In the genomic region with DNA sequence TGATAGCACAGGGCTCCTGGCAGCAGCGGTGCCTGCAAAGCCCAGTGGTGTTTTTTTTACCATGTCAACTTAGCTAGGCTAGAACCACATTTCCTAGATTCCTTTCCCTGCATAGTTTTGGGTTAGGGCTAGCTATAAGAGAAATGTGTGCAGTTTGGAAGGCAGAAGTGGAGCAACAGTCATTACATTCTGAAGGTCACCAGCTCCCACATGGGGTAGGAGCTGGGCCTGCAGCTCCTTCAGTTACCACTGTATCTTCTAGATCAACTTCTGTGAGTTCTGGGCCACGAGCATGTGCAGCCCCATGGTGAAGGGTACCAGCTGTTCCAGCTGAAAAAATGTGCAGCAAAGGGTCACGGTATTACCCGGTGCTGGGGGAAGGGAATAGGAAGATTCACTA, we compare ENCODE assay signal across 11 cellular contexts. TPM values are rescaled to one million over a fixed set of nuclear protein-coding genes. Genes with fewer than 3 reads are reported as not detected.
DNase-seq lines count a peak whose midpoint lies in the region; ATAC-seq and TF ChIP-seq lines count a peak whose summit lies in the region.
"Had no signal": no experiment of that assay in that cellular context is flagged by ENCODE, and none has a peak within 500 bp of the region (broad histone marks: within the 10 kb centered on the region; RNA-seq: fewer than 3 reads in every experiment).

No MANE protein-coding gene starts in this region.

- peak overlapping the region; percentile 65 for H3K4me3 Mint-ChIP-seq in activated T-helper 2 cell treated with anti-CD3 and anti-CD28 coated beads, Interferon-gamma antibody, Interleukin-2, Interleukin-4, amounts not matched to agents 10 μg/mL and 5 μg/mL and 100 μg/mL, durations not matched to agents 14 hours and 24 hours and 36 hours (ENCODE audit: low read depth)
- H3K4me3 Mint-ChIP-seq in stimulated activated memory B cell treated with anti-CD40 and anti-IgM and Interleukin-4, amounts not matched to agents 10 μg/mL and 1 μg/mL and 100 μg/mL, for 72 hours = no peak overlapping the region
- H3K4me3 Mint-ChIP-seq: stimulated activated naive CD8-positive, alpha-beta T cell treated with anti-CD3 and anti-CD28 coated beads, Interleukin-15, amount 100 ng/mL, for 72 hours had no signal

- H3K36me3 Mint-ChIP-seq in activated T-helper 2 cell treated with anti-CD3 and anti-CD28 coated beads, Interferon-gamma antibody, Interleukin-2, Interleukin-4, amounts not matched to agents 10 μg/mL and 5 μg/mL and 100 μg/mL, durations not matched to agents 14 hours and 24 hours and 36 hours (ENCODE audit: low read depth) = peaks cover 26% of the 10 kb centered on the region
- peaks cover 15% of the 10 kb centered on the region for H3K36me3 Mint-ChIP-seq in stimulated activated memory B cell treated with anti-CD40 and anti-IgM and Interleukin-4, amounts not matched to agents 10 μg/mL and 1 μg/mL and 100 μg/mL, for 72 hours

- H3K27me3 ChIP-seq in BJ (ENCODE audit: control insufficient read depth, insufficient read depth, low read length) (no peaks in the 10 kb centered on the region), IMR-90 (ENCODE audit: control insufficient read depth, insufficient read depth, low read length) (no peaks in the 10 kb centered on the region), mesendoderm (ENCODE audit: insufficient read depth, low read length, poor library complexity) (no peaks in the 10 kb centered on the region)

- H2BK5ac ChIP-seq in IMR-90 (ENCODE audit: low read depth, low read length, poor library complexity, severe bottlenecking) (no peak overlapping the region), mesendoderm (ENCODE audit: low read length) (no peak overlapping the region)

- no peak overlapping the region for H4K91ac ChIP-seq in IMR-90 (ENCODE audit: insufficient read depth, low read depth, low read length)

- H3K4me1 Mint-ChIP-seq in activated T-helper 2 cell treated with anti-CD3 and anti-CD28 coated beads, Interferon-gamma antibody, Interleukin-2, Interleukin-4, amounts not matched to agents 10 μg/mL and 5 μg/mL and 100 μg/mL, durations not matched to agents 14 hours and 24 hours and 36 hours (ENCODE audit: low read depth) = peaks cover 16% of the 10 kb centered on the region
- peaks cover 19% of the 10 kb centered on the region for H3K4me1 Mint-ChIP-seq in stimulated activated memory B cell treated with anti-CD40 and anti-IgM and Interleukin-4, amounts not matched to agents 10 μg/mL and 1 μg/mL and 100 μg/mL, for 72 hours

- TF ChIP-seq CTCF in BJ (IDR thresholded peaks at IDR 0.05; ENCODE audit: insufficient read depth, low read depth, low read length) (0 out of 2 replicates have a peak, but pooled peaks have one; percentile 15), IMR-90 (conservative IDR thresholded peaks at IDR 0.05; ENCODE audit: low read depth, low read length) (peak; percentile 33; the same call in 1 of the 2 replicates)

- H3K9me3 Mint-ChIP-seq in activated T-helper 2 cell treated with anti-CD3 and anti-CD28 coated beads, Interferon-gamma antibody, Interleukin-2, Interleukin-4, amounts not matched to agents 10 μg/mL and 5 μg/mL and 100 μg/mL, durations not matched to agents 14 hours and 24 hours and 36 hours = no peaks in the 10 kb centered on the region
- H3K9me3 Mint-ChIP-seq in stimulated activated memory B cell treated with anti-CD40 and anti-IgM and Interleukin-4, amounts not matched to agents 10 μg/mL and 1 μg/mL and 100 μg/mL, for 72 hours = no peaks in the 10 kb centered on the region
- H3K9me3 Mint-ChIP-seq: stimulated activated naive CD8-positive, alpha-beta T cell treated with anti-CD3 and anti-CD28 coated beads, Interleukin-15, amount 100 ng/mL, for 72 hours had no signal

- DNase-seq in BJ (ENCODE audit: low read depth) (no peak), IMR-90 (peak; percentile 32), mesendoderm (peak; percentile 21), NCI-H748 treated with DMSO at 0.1 percent for 48 hours (lab: John Stamatoyannopoulos, UW) (no peak), HK-2 (ENCODE audit: unreplicated experiment) (no peak)
- DNase-seq in activated T-helper 2 cell treated with anti-CD3 and anti-CD28 coated beads, Interferon-gamma antibody, Interleukin-2, Interleukin-4, amounts not matched to agents 10 μg/mL and 5 μg/mL and 100 μg/mL, durations not matched to agents 14 hours and 24 hours and 36 hours (ENCODE audit: low spot score) = no peak
- DNase-seq: kidney glomerular epithelial cell; stimulated activated naive CD8-positive, alpha-beta T cell treated with anti-CD3 and anti-CD28 coated beads, Interleukin-15, amount 100 ng/mL, for 72 hours had no signal

- peak overlapping the region; percentile 70 for H3K27ac Mint-ChIP-seq in activated T-helper 2 cell treated with anti-CD3 and anti-CD28 coated beads, Interferon-gamma antibody, Interleukin-2, Interleukin-4, amounts not matched to agents 10 μg/mL and 5 μg/mL and 100 μg/mL, durations not matched to agents 14 hours and 24 hours and 36 hours
- H3K27ac Mint-ChIP-seq in stimulated activated memory B cell treated with anti-CD40 and anti-IgM and Interleukin-4, amounts not matched to agents 10 μg/mL and 1 μg/mL and 100 μg/mL, for 72 hours = no peak overlapping the region
- H3K27ac Mint-ChIP-seq: stimulated activated naive CD8-positive, alpha-beta T cell treated with anti-CD3 and anti-CD28 coated beads, Interleukin-15, amount 100 ng/mL, for 72 hours had no signal

- POLR2A ChIA-PET in BJ (lab: Charles Lee) = no interaction called here
- POLR2A ChIA-PET in IMR-90 (lab: Charles Lee; ENCODE audit: unreplicated experiment) = no interaction called here

- intact Hi-C loops in IMR-90 (cut with micrococcal nuclease) = loop anchor here (1.0 to 5.0 kb wide), 4 partner anchors 59 to 166 kb away; partner anchors contain the start of gene TMPO
- intact Hi-C loops in activated T-helper 2 cell treated with anti-CD3 and anti-CD28 coated beads, Interferon-gamma antibody, Interleukin-2, Interleukin-4, amounts not matched to agents 10 μg/mL and 5 μg/mL and 100 μg/mL, durations not matched to agents 14 hours and 24 hours and 36 hours (cut with micrococcal nuclease) = loop anchor here (5.0 kb wide), 2 partner anchors 151 to 1611 kb away; partner anchors contain the start of gene ACTR6

- BruUV-seq in IMR-90 (replicated peaks; lab: Mats Ljungman, UMichigan) = no TSS peak

- H3K36me3 ChIP-seq in BJ (ENCODE audit: control insufficient read depth, insufficient read depth, low read length) (no peaks in the 10 kb centered on the region), IMR-90 (ENCODE audit: control insufficient read depth, insufficient read depth, low read length) (peaks cover 6% of the 10 kb centered on the region), mesendoderm (ENCODE audit: control insufficient read depth, insufficient read depth, low read length) (peaks cover 2% of the 10 kb centered on the region)

- H3K27ac ChIP-seq in IMR-90 (ENCODE audit: insufficient read depth, low read length) (no peak overlapping the region), mesendoderm (ENCODE audit: low read depth, low read length) (no peak overlapping the region)

- H3K4me1 ChIP-seq in IMR-90 (ENCODE audit: control insufficient read depth, insufficient read depth, low read length) (peaks cover 2% of the 10 kb centered on the region; the same call in 1 of the 2 replicates), mesendoderm (ENCODE audit: control insufficient read depth, low read depth, low read length) (peaks cover 4% of the 10 kb centered on the region)

- H2BK120ac ChIP-seq in IMR-90 (ENCODE audit: low read depth, low read length) (no peak overlapping the region), mesendoderm (ENCODE audit: low read depth, low read length) (no peak overlapping the region)

- H3K79me2 ChIP-seq in mesendoderm (ENCODE audit: control insufficient read depth, insufficient read depth, low read length) = peaks cover 25% of the 10 kb centered on the region

- CTCF ChIA-PET in BJ (lab: Yijun Ruan, JAX) (interaction anchor here (1.0 to 1.1 kb wide), 2 partner anchors 14 to 24 kb away, joined by 3 to 4 read pairs; no protein-coding TSS in a partner anchor), IMR-90 (lab: Yijun Ruan, JAX) (interaction anchor here (1.2 kb wide), 1 partner anchor 24 kb away, joined by 5 read pairs; no protein-coding TSS in a partner anchor)

- H3K4me3 ChIP-seq in BJ (ENCODE audit: low read depth, low read length) = no peak overlapping the region
- no peak overlapping the region for H3K4me3 ChIP-seq in IMR-90 (ENCODE audit: insufficient read depth, low read depth, low read length)
- no peak overlapping the region for H3K4me3 ChIP-seq in mesendoderm (ENCODE audit: low read length)

- H3K27me3 Mint-ChIP-seq in activated T-helper 2 cell treated with anti-CD3 and anti-CD28 coated beads, Interferon-gamma antibody, Interleukin-2, Interleukin-4, amounts not matched to agents 10 μg/mL and 5 μg/mL and 100 μg/mL, durations not matched to agents 14 hours and 24 hours and 36 hours (ENCODE audit: low read depth) = no peaks in the 10 kb centered on the region
- H3K27me3 Mint-ChIP-seq in stimulated activated memory B cell treated with anti-CD40 and anti-IgM and Interleukin-4, amounts not matched to agents 10 μg/mL and 1 μg/mL and 100 μg/mL, for 72 hours = no peaks in the 10 kb centered on the region
- H3K27me3 Mint-ChIP-seq: stimulated activated naive CD8-positive, alpha-beta T cell treated with anti-CD3 and anti-CD28 coated beads, Interleukin-15, amount 100 ng/mL, for 72 hours had no signal

- H3K4ac ChIP-seq in IMR-90 (ENCODE audit: low read depth, low read length) (no peak overlapping the region), mesendoderm (ENCODE audit: low read depth, low read length) (no peak overlapping the region)

- 0 out of 2 replicates have a peak, but pooled peaks have one; percentile 17 for TF ChIP-seq RAD21 in IMR-90 (IDR thresholded peaks at IDR 0.05; ENCODE audit: low read length)

- no peak overlapping the region for H3K18ac ChIP-seq in IMR-90 (ENCODE audit: low read depth, low read length)
- no peak overlapping the region for H3K18ac ChIP-seq in mesendoderm (ENCODE audit: low read length)

- H3K56ac ChIP-seq in IMR-90 (ENCODE audit: extremely low read depth, insufficient read depth, low read length) = no peak overlapping the region
- no peak overlapping the region for H3K56ac ChIP-seq in mesendoderm (ENCODE audit: low read length)

- no peak overlapping the region for H2AK9ac ChIP-seq in IMR-90 (replicated peaks; ENCODE audit: low read depth, low read length, poor library complexity)

- no CpG with 5 or more reads among the region's 4 CpGs for WGBS in IMR-90 (ENCODE audit: extremely low coverage in 2 of 2, insufficient read length in 1 of 2), 2 experiments
- no CpG with 5 or more reads among the region's 4 CpGs for WGBS in mesendoderm (ENCODE audit: extremely low coverage, insufficient coverage, low lambda C conversion rate)

- no peak overlapping the region for H2BK15ac ChIP-seq in IMR-90 (ENCODE audit: low read depth, low read length)
- H2BK15ac ChIP-seq in mesendoderm (replicated peaks; ENCODE audit: low read depth) = no peak overlapping the region

- 0 out of 4 replicates have a peak overlapping the region, but pooled peaks of 1 of the 2 experiments have one; percentile 18 for H4K8ac ChIP-seq in IMR-90 (ENCODE audit: low read depth in 2 of 2, low read length in 2 of 2)
- H4K8ac ChIP-seq in mesendoderm (ENCODE audit: low read depth, low read length) = no peak overlapping the region

- no peaks in the 10 kb centered on the region for H3K9me3 ChIP-seq in IMR-90 (ENCODE audit: control insufficient read depth, insufficient read depth, low read length)

- H4K5ac ChIP-seq in IMR-90 (ENCODE audit: low read depth, low read length) = no peak overlapping the region
- no peak overlapping the region for H4K5ac ChIP-seq in mesendoderm (ENCODE audit: low read length)

- H3K9ac ChIP-seq in IMR-90 (ENCODE audit: low read depth, low read length) (no peak overlapping the region), mesendoderm (ENCODE audit: low read length) (no peak overlapping the region)

- H3K23ac ChIP-seq in IMR-90 (ENCODE audit: low read depth, low read length) (no peak overlapping the region), mesendoderm (ENCODE audit: low read length) (no peak overlapping the region)

- no peak overlapping the region for H2BK20ac ChIP-seq in IMR-90 (ENCODE audit: low read depth, low read length)

- TF ChIP-seq POLR2A in IMR-90 (IDR thresholded peaks at IDR 0.05; ENCODE audit: low read depth, low read length) = no peak

- H3K4me2 ChIP-seq in IMR-90 (ENCODE audit: low read depth, low read length) (no peak overlapping the region), mesendoderm (ENCODE audit: low read length) (no peak overlapping the region)

- H3K79me1 ChIP-seq in IMR-90 (ENCODE audit: low read depth in 1 of 2, low read length in 2 of 2) (peaks cover 0 to 11% of the 10 kb centered on the region in 2 experiments; a peak in 2 of 4 replicates), mesendoderm (ENCODE audit: low read length) (peaks cover 1% of the 10 kb centered on the region)

- dilution Hi-C loops in IMR-90 (cut with HindIII; ENCODE audit: low sequenced_read_pairs, unreplicated experiment) = no loop called here

- in situ Hi-C loops in IMR-90 (cut with MboI; ENCODE audit: low sequenced_read_pairs) = no loop called here

- H2AK5ac ChIP-seq in IMR-90 (ENCODE audit: low read depth, low read length) = no peak overlapping the region
- no peak overlapping the region for H2AK5ac ChIP-seq in mesendoderm (ENCODE audit: low read length)

- H3K14ac ChIP-seq in IMR-90 (replicated peaks; ENCODE audit: low read depth, low read length) = no peak overlapping the region

- peak overlapping the region; percentile 53 for H2AFZ ChIP-seq in IMR-90 (replicated peaks; ENCODE audit: low read length, poor library complexity)

- ATAC-seq in IMR-90 (ENCODE audit: low read depth) (peak; percentile 4; the same call in 1 of the 2 replicates), GM21576 (IDR thresholded peaks at IDR 0.05; ENCODE audit: unreplicated experiment) (no peak)
- no peak for ATAC-seq in stimulated activated memory B cell treated with anti-CD40 and anti-IgM and Interleukin-4, amounts not matched to agents 10 μg/mL and 1 μg/mL and 100 μg/mL, for 72 hours
- ATAC-seq: HCT116; stimulated activated naive CD8-positive, alpha-beta T cell treated with anti-CD3 and anti-CD28 coated beads, Interleukin-15, amount 100 ng/mL, for 72 hours had no signal

- peaks cover 24% of the 10 kb centered on the region for H4K20me1 ChIP-seq in IMR-90 (ENCODE audit: insufficient read depth, low read length)

- H3K9me1 ChIP-seq in IMR-90 (ENCODE audit: insufficient read depth, low read length) = peaks cover 8% of the 10 kb centered on the region; the same call in 1 of the 2 replicates

RNA-seq across cellular contexts. Expression of gene SLC25A3, which starts 2.3 kb away (rescaled TPM):
- 909 and 920 TPM in 2 replicates for polyA plus RNA-seq in BJ (2011; rRNA removed)
- 356 and 408 TPM in 2 replicates for polyA minus RNA-seq in BJ (2011; rRNA and poly(A)+ RNA removed)
- 861 and 1,218 TPM in 2 replicates for total RNA-seq in IMR-90 (2012; rRNA removed)
- 601 and 657 TPM in 2 replicates for polyA plus RNA-seq in IMR-90 (2012; rRNA removed)
- polyA plus RNA-seq in IMR-90 (2012; cell fraction: cytosol; rRNA removed) = 577 and 1,347 TPM in 2 replicates
- 661 and 776 TPM in 2 replicates for polyA plus RNA-seq in IMR-90 (2012; cell fraction: nucleus; rRNA removed; ENCODE audit: low replicate concordance)
- total RNA-seq in activated T-helper 2 cell treated with anti-CD3 and anti-CD28 coated beads, Interferon-gamma antibody, Interleukin-2, Interleukin-4, amounts not matched to agents 10 μg/mL and 5 μg/mL and 100 μg/mL, durations not matched to agents 14 hours and 24 hours and 36 hours = 619 and 622 TPM in 2 replicates
- 545 TPM for polyA plus RNA-seq in mesendoderm (2013, experiment 1 of 2)
- 551 TPM for polyA plus RNA-seq in mesendoderm (2013, experiment 2 of 2)

RNA-seq across cellular contexts. Expression of gene IKBIP, which starts 53.4 kb away (rescaled TPM):
- polyA plus RNA-seq in BJ (2011; rRNA removed) (30.2 and 53.2 TPM in 2 replicates), IMR-90 (2012; rRNA removed) (48.7 and 52.7 TPM in 2 replicates)
- 3.8 and 4.6 TPM in 2 replicates for polyA minus RNA-seq in BJ (2011; rRNA and poly(A)+ RNA removed)
- 37.1 and 88.3 TPM in 2 replicates for total RNA-seq in IMR-90 (2012; rRNA removed)
- polyA plus RNA-seq in IMR-90 (2012; cell fraction: cytosol; rRNA removed) = 16.6 and 18.3 TPM in 2 replicates
- 4.6 and 10.0 TPM in 2 replicates for polyA plus RNA-seq in IMR-90 (2012; cell fraction: nucleus; rRNA removed; ENCODE audit: low replicate concordance)
- total RNA-seq in activated T-helper 2 cell treated with anti-CD3 and anti-CD28 coated beads, Interferon-gamma antibody, Interleukin-2, Interleukin-4, amounts not matched to agents 10 μg/mL and 5 μg/mL and 100 μg/mL, durations not matched to agents 14 hours and 24 hours and 36 hours = 39.9 and 41.1 TPM in 2 replicates
- 13.8 TPM for polyA plus RNA-seq in mesendoderm (2013, experiment 1 of 2)
- 12.8 TPM for polyA plus RNA-seq in mesendoderm (2013, experiment 2 of 2)

RNA-seq across cellular contexts. Expression of gene APAF1, which starts 53.9 kb away (rescaled TPM):
- 6.0 and 8.8 TPM in 2 replicates for polyA plus RNA-seq in BJ (2011; rRNA removed)
- polyA minus RNA-seq in BJ (2011; rRNA and poly(A)+ RNA removed) = 6.3 and 9.1 TPM in 2 replicates
- 32.8 and 42.2 TPM in 2 replicates for total RNA-seq in IMR-90 (2012; rRNA removed)
- 8.3 and 10.9 TPM in 2 replicates for polyA plus RNA-seq in IMR-90 (2012; rRNA removed)
- polyA plus RNA-seq in IMR-90 (2012; cell fraction: cytosol; rRNA removed) = 3.7 and 4.3 TPM in 2 replicates
- 7.7 and 14.3 TPM in 2 replicates for polyA plus RNA-seq in IMR-90 (2012; cell fraction: nucleus; rRNA removed; ENCODE audit: low replicate concordance)
- 28.3 and 31.2 TPM in 2 replicates for total RNA-seq in activated T-helper 2 cell treated with anti-CD3 and anti-CD28 coated beads, Interferon-gamma antibody, Interleukin-2, Interleukin-4, amounts not matched to agents 10 μg/mL and 5 μg/mL and 100 μg/mL, durations not matched to agents 14 hours and 24 hours and 36 hours
- 8.2 TPM for polyA plus RNA-seq in mesendoderm (2013, experiment 1 of 2)
- polyA plus RNA-seq in mesendoderm (2013, experiment 2 of 2) = 8.2 TPM

Comparison
In these comparisons a context has a peak if more than half of its experiments do, and no peak if none do; other contexts are left out.
1. DNase-seq: peak in IMR-90 (single experiment) and mesendoderm (single experiment); none in BJ (single experiment), activated T-helper 2 cell treated with anti-CD3 and anti-CD28 coated beads, Interferon-gamma antibody, Interleukin-2, Interleukin-4, amounts not matched to agents 10 μg/mL and 5 μg/mL and 100 μg/mL, durations not matched to agents 14 hours and 24 hours and 36 hours (single experiment), NCI-H748 treated with DMSO at 0.1 percent for 48 hours (single experiment) and HK-2 (single experiment).